Comparison of ENCODE assay signal across 22 cellular contexts in the genomic region with DNA sequence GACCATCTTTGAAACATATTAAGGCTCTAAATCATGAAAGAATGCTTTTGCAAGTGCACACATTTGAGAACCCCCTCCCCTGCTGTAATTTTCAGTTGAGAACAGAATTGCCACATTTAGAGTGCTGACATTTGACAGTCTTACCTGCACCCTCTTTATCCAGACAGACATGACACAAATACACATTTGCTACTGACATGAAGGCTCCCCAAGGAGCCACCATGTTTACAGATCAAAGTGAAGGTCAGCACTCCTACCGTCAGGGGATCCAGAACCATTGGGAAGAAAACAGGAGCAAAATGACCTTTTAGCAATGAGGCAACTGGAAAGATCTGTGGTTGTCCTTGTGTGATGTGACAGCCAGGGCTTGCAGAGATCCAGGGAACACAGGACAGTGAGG.
DNase-seq lines count a peak whose midpoint lies in the region; ATAC-seq, FAIRE-seq and TF ChIP-seq lines count a peak whose summit lies in the region.
"Had no signal": no experiment of that assay in that cellular context is flagged by ENCODE, and none has a peak within 500 bp of the region (broad histone marks: within the 10 kb centered on the region; RNA-seq: fewer than 3 reads in every experiment).

No MANE protein-coding gene starts in this region.

- H3K4me3 ChIP-seq in BLaER1 treated with 17β-estradiol and CSF1 and Interleukin-3, amounts not matched to agents 10 nM and 100 nM, result no peak overlapping the region
- no peak overlapping the region for H3K4me3 ChIP-seq in neuronal stem cell (ENCODE audit: low read length in 2 of 2)
- H3K4me3 ChIP-seq: A549, GM23338 had no signal

- no peak overlapping the region for H3K18ac ChIP-seq in neuronal stem cell (ENCODE audit: low read length)

- no peak for ATAC-seq in GM19452 (IDR thresholded peaks at IDR 0.05; ENCODE audit: unreplicated experiment)
- ATAC-seq: A549; CD8-positive, alpha-beta T cell; GM23338; HCT116 had no signal

- H3K9ac ChIP-seq in BLaER1 treated with 17β-estradiol and CSF1 and Interleukin-3, amounts not matched to agents 10 nM and 100 nM, result no peak overlapping the region
- H3K9ac ChIP-seq in neuronal stem cell (ENCODE audit: low read depth, low read length, poor library complexity), result no peak overlapping the region

- H2BK120ac ChIP-seq in neuronal stem cell (ENCODE audit: low read depth, low read length), result no peak overlapping the region

- DNase-seq in neuronal stem cell (ENCODE audit: low spot score) (no peak), GM19239 (ENCODE audit: insufficient read length, low spot score) (no peak)
- no peak for DNase-seq in activated CD8-positive, alpha-beta memory T cell treated with anti-CD3 and anti-CD28 coated beads, Interleukin-2, amount 50 U/mL, for 4 hours
- DNase-seq: 8988T; ACHN; AML-193; BE2C; Caco-2; CD4-positive, CD25-positive, alpha-beta regulatory T cell; CD8-positive, alpha-beta T cell; DMS153; DND-41; H9 had no signal

- no peak overlapping the region for H2AFZ ChIP-seq in neuronal stem cell (ENCODE audit: low read length)
- H2AFZ ChIP-seq: GM23338 had no signal

- H3K4ac ChIP-seq in neuronal stem cell (ENCODE audit: low read length), result no peak overlapping the region

- peak overlapping the region; percentile 5 for H2BK12ac ChIP-seq in neuronal stem cell (ENCODE audit: low read length)

- H3K9me3 ChIP-seq in BLaER1 treated with 17β-estradiol and CSF1 and Interleukin-3, amounts not matched to agents 10 nM and 100 nM (replicated peaks in 1 of 11), result peaks cover 0 to 26% (median 13%) of the 10 kb centered on the region in 11 experiments; a peak in 12 of 22 replicates
- peaks cover 3 to 17% of the 10 kb centered on the region in 2 donors for H3K9me3 ChIP-seq in neuronal stem cell (replicated peaks in 1 of 2; ENCODE audit: control insufficient read depth in 2 of 2, insufficient read depth in 1 of 2, low read depth in 1 of 2, low read length in 2 of 2)
- H3K9me3 ChIP-seq: A549, BE2C, Caco-2 had no signal

- H3K23ac ChIP-seq in neuronal stem cell (ENCODE audit: low read depth, low read length, poor library complexity), result no peak overlapping the region

- no peaks in the 10 kb centered on the region for H3K79me1 ChIP-seq in neuronal stem cell (ENCODE audit: low read depth, low read length)

- peaks cover 0 to 27% (median 14%) of the 10 kb centered on the region in 10 experiments; a peak in 11 of 20 replicates for H3K4me1 ChIP-seq in BLaER1 treated with 17β-estradiol and CSF1 and Interleukin-3, amounts not matched to agents 10 nM and 100 nM
- peaks cover 0 to 18% of the 10 kb centered on the region in 2 donors for H3K4me1 ChIP-seq in neuronal stem cell (ENCODE audit: control insufficient read depth in 2 of 2, insufficient read depth in 1 of 2, low read depth in 1 of 2, low read length in 2 of 2)
- H3K4me1 ChIP-seq: A549, BE2C, Caco-2 had no signal

- WGBS in neuronal stem cell (ENCODE audit: extremely low coverage in 2 of 2, insufficient read length in 2 of 2, insufficient replicate concordance in 1 of 2), 2 donors, result no CpG with 5 or more reads among the region's 1 CpG

- no peak for FAIRE-seq in GM19239 (lab: Jason Lieb, UNC)
- FAIRE-seq: A549, G401.6, GM12892 had no signal

- H3K36me3 Mint-ChIP-seq in brain, result no peaks in the 10 kb centered on the region
- H3K36me3 Mint-ChIP-seq: CD4-positive, CD25-positive, alpha-beta regulatory T cell; CD8-positive, alpha-beta T cell had no signal

- H3K4me2 ChIP-seq in BLaER1 treated with 17β-estradiol and CSF1 and Interleukin-3, amounts not matched to agents 10 nM and 100 nM, result peak overlapping the region in 6 of 11 experiments; percentile 6 to 52 (median 40); a peak in 11 of 22 replicates
- no peak overlapping the region for H3K4me2 ChIP-seq in neuronal stem cell (ENCODE audit: insufficient read depth, low read length, poor library complexity, severe bottlenecking)
- H3K4me2 ChIP-seq: A549, GM23338 had no signal

- H3K4me3 Mint-ChIP-seq in brain, result peak overlapping the region in 1 of 5 experiments; percentile 4
- H3K4me3 Mint-ChIP-seq: CD4-positive, CD25-positive, alpha-beta regulatory T cell; CD8-positive, alpha-beta T cell; GM23338; H9 had no signal

- no peaks in the 10 kb centered on the region for H4K20me1 ChIP-seq in BLaER1 treated with 17β-estradiol and CSF1 and Interleukin-3, amounts not matched to agents 10 nM and 100 nM

- H2AK5ac ChIP-seq in neuronal stem cell (ENCODE audit: low read depth, low read length), result no peak overlapping the region

- H3K14ac ChIP-seq in neuronal stem cell (ENCODE audit: low read length), result no peak overlapping the region

- H2BK5ac ChIP-seq in neuronal stem cell (ENCODE audit: low read length), result no peak overlapping the region

- no peak for TF ChIP-seq CTCF in brain (conservative IDR thresholded peaks at IDR 0.05)

- H3K36me3 ChIP-seq in BLaER1 treated with 17β-estradiol and CSF1 and Interleukin-3, amounts not matched to agents 10 nM and 100 nM, result no peaks in the 10 kb centered on the region
- no peaks in the 10 kb centered on the region for H3K36me3 ChIP-seq in neuronal stem cell (replicated peaks in 1 of 2; ENCODE audit: control insufficient read depth in 2 of 2, insufficient read depth in 2 of 2, low read length in 2 of 2)
- H3K36me3 ChIP-seq: BE2C had no signal

- peaks cover 15 to 53% (median 37%) of the 10 kb centered on the region in 5 experiments for H3K9me3 Mint-ChIP-seq in brain

- H4K91ac ChIP-seq in neuronal stem cell (ENCODE audit: low read depth, low read length, poor library complexity), result no peak overlapping the region

- H3K27ac ChIP-seq in BLaER1 treated with 17β-estradiol and CSF1 and Interleukin-3, amounts not matched to agents 10 nM and 100 nM, result no peak overlapping the region
- no peak overlapping the region for H3K27ac ChIP-seq in neuronal stem cell (replicated peaks; ENCODE audit: low read length)
- H3K27ac ChIP-seq: A549, C4-2B had no signal

- no peak overlapping the region for H4K8ac ChIP-seq in neuronal stem cell (ENCODE audit: low read depth, low read length)

- H3K27me3 ChIP-seq in BLaER1 treated with 17β-estradiol and CSF1 and Interleukin-3, amounts not matched to agents 10 nM and 100 nM, result no peaks in the 10 kb centered on the region
- no peaks in the 10 kb centered on the region for H3K27me3 ChIP-seq in neuronal stem cell (ENCODE audit: control insufficient read depth in 3 of 3, insufficient read depth in 3 of 3, low read depth in 1 of 3, low read length in 3 of 3)
- H3K27me3 ChIP-seq: BE2C had no signal

- peaks cover 26% of the 10 kb centered on the region for H3K4me1 Mint-ChIP-seq in brain
- H3K4me1 Mint-ChIP-seq: CD4-positive, CD25-positive, alpha-beta regulatory T cell; GM23338 had no signal

- no peak overlapping the region for H2BK15ac ChIP-seq in neuronal stem cell (ENCODE audit: low read length)

- peak overlapping the region in 4 of 5 experiments; percentile 3 to 84 (median 43) for H3K27ac Mint-ChIP-seq in brain
- H3K27ac Mint-ChIP-seq: CD4-positive, CD25-positive, alpha-beta regulatory T cell; CD8-positive, alpha-beta T cell; GM23338; H9 had no signal

- peaks cover 3% of the 10 kb centered on the region for H3K27me3 Mint-ChIP-seq in brain
- H3K27me3 Mint-ChIP-seq: CD4-positive, CD25-positive, alpha-beta regulatory T cell had no signal
